18 cellular contexts compared by ENCODE assay signal in genomic region chr4:7297881-7298280, GRCh38.
"Had no signal": no experiment of that assay in that cellular context is flagged by ENCODE, and none has a peak within 500 bp of the region (broad histone marks: within the 10 kb centered on the region; RNA-seq: fewer than 3 reads in every experiment).

No MANE protein-coding gene starts in this region.

- H3K4me3 ChIP-seq: esophagus muscularis mucosa, gastrocnemius medialis, heart right ventricle, left lung, lower lobe of right lung, right atrium auricular region, stomach had no signal

- H3K27me3 ChIP-seq: esophagus muscularis mucosa, right atrium auricular region had no signal

- FAIRE-seq: colon, small intestine, urothelium cell line had no signal

- H3K27ac ChIP-seq: epithelial cell of prostate, esophagus muscularis mucosa, gastrocnemius medialis, heart right ventricle, left lung, lower lobe of right lung, neutrophil, right atrium auricular region, stomach had no signal

- DNase-seq: effector memory CD8-positive, alpha-beta T cell; gastrocnemius medialis; heart right ventricle; islet precursor cell; lower lobe of right lung; natural killer cell; small intestine; stimulated activated CD4-positive, alpha-beta T cell treated with anti-CD3 and anti-CD28 coated beads, Interleukin-12 subunit alpha, Interleukin-12 subunit beta, amount 100 ng/mL, for 4 hours; stimulated activated naive CD4-positive, alpha-beta T cell; stomach; trophoblast cell had no signal

- H3K9me3 ChIP-seq: esophagus muscularis mucosa, gastrocnemius medialis, heart right ventricle, left lung, lower lobe of right lung, neutrophil, right atrium auricular region, stomach had no signal

- H3K36me3 ChIP-seq: esophagus muscularis mucosa, gastrocnemius medialis, heart right ventricle, left lung, lower lobe of right lung, neutrophil, right atrium auricular region, stomach had no signal

- H3K4me1 ChIP-seq: gastrocnemius medialis, left lung had no signal
